8 cellular contexts compared by ENCODE assay signal in genomic region chr11:121112498-121113455, GRCh38. TPM values are rescaled to one million over a fixed set of nuclear protein-coding genes. Genes with fewer than 3 reads are reported as not detected.
A peak's percentile ranks its signal among the peaks of the same experiment; 100 is the strongest.
DNase-seq lines count a peak whose midpoint lies in the region; ATAC-seq and TF ChIP-seq lines count a peak whose summit lies in the region.

No MANE protein-coding gene starts in this region.

- TF ChIP-seq EP300 in stomach (IDR thresholded peaks at IDR 0.05): no peak

- ATAC-seq in GM19395 (IDR thresholded peaks at IDR 0.05; ENCODE audit: unreplicated experiment) (peak; percentile 69), HG03045 (IDR thresholded peaks at IDR 0.05; ENCODE audit: unreplicated experiment) (no peak)
- ATAC-seq in effector memory CD8-positive, alpha-beta T cell (replicated peaks): peak; percentile 35

- no peak overlapping the region for H3K27ac Mint-ChIP-seq in effector memory CD8-positive, alpha-beta T cell

- H3K27me3 ChIP-seq in stomach: no peaks in the 10 kb centered on the region

- no peak overlapping the region for H3K27ac ChIP-seq in C4-2B
- no peak overlapping the region for H3K27ac ChIP-seq in stomach

- no peaks in the 10 kb centered on the region for H3K9me3 ChIP-seq in stomach

- no peak for TF ChIP-seq POLR2A in stomach (IDR thresholded peaks at IDR 0.05)

- peaks cover 29 to 49% of the 10 kb centered on the region in 2 donors for H3K27me3 Mint-ChIP-seq in effector memory CD8-positive, alpha-beta T cell

- no peaks in the 10 kb centered on the region for H3K36me3 Mint-ChIP-seq in effector memory CD8-positive, alpha-beta T cell (ENCODE audit: insufficient read depth)

- no peak overlapping the region for H3K4me3 Mint-ChIP-seq in effector memory CD8-positive, alpha-beta T cell

- peaks cover 1 to 3% of the 10 kb centered on the region in 2 donors for H3K4me1 Mint-ChIP-seq in effector memory CD8-positive, alpha-beta T cell (ENCODE audit: low read depth in 2 of 2)

- H3K9me3 Mint-ChIP-seq in effector memory CD8-positive, alpha-beta T cell: no peaks in the 10 kb centered on the region

- TF ChIP-seq CTCF in C4-2B (conservative IDR thresholded peaks at IDR 0.05): peak; percentile 87
- TF ChIP-seq CTCF in stomach (IDR thresholded peaks at IDR 0.05): peak in 5 of 7 experiments; percentile 34 to 58 (median 43)

- intact Hi-C loops in stomach (cut with DNase I; ENCODE audit: low total_unique reads): loop anchor here (10.0 kb wide), 1 partner anchor 178 kb away; no protein-coding TSS in a partner anchor

- DNase-seq in NCI-H146 (lab: John Stamatoyannopoulos, UW) (peak; percentile 81), T1000 (lab: John Stamatoyannopoulos, UW) (peak; percentile 8), medulla oblongata (ENCODE audit: extremely low spot score) (peak; percentile 82), stomach (peak; percentile 64)
- peak in 1 of 3 experiments; percentile 10 for DNase-seq in effector memory CD8-positive, alpha-beta T cell

- WGBS in stomach, 5 donors: 46 to 54% (median 49%) methylated on average over 32 of the region's 32 CpGs

- no peaks in the 10 kb centered on the region for H3K36me3 ChIP-seq in stomach

- H3K4me1 ChIP-seq in stomach: peaks cover 0 to 7% (median 0%) of the 10 kb centered on the region in 4 donors

- H3K4me3 ChIP-seq in stomach: no peak overlapping the region

RNA-seq across cellular contexts. Expression of gene TECTA, which starts 11.7 kb away (rescaled TPM):
- 1 to 10 TPM in 2 of 5 donors, not detected in 3; 1.1 to 1.4 TPM for total RNA-seq in stomach
- under 1 TPM; 0.06 to 0.25 (median 0.15) TPM for polyA plus RNA-seq in stomach
